ENCODE assay signal across 8 cellular contexts in the genomic region with DNA sequence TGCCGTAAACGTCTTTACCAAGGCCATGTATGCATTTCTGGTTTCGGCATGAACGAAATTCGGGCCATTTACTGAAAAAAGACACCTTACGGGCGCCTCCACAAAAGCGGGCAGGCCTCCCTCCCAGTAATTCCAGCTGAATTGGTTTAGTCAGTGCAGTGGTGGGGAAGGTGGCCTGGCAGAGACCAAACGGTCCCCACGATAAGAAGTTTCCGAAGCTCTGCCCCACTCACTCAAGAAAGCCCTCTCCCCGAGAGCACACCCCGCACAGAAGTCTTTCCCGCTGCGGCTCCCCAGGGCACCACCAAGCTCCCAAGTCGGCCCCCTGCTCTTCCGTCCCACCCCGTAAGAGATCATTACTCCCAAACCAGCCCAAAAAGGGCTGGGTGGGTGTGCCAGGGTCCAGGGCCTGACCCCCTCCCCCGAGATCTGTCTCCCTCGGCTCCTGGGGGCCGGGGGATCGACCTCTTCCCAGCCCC.
DNase-seq lines count a peak whose midpoint lies in the region; ATAC-seq, FAIRE-seq and TF ChIP-seq lines count a peak whose summit lies in the region.

No MANE protein-coding gene starts in this region.

- no peak for TF ChIP-seq RAD21 in HepG2 (CRISPR knock-in tag; IDR thresholded peaks at IDR 0.05)

- 0% methylated on average over 7 of the region's 22 CpGs for WGBS in HepG2 (ENCODE audit: low lambda C conversion rate)

- peak overlapping the region; percentile 75 for H3K4me2 ChIP-seq in HepG2 (ENCODE audit: low read depth, low read length)

- H3K9me3 ChIP-seq in NT2/D1 (ENCODE audit: insufficient read depth, low read length), result no peaks in the 10 kb centered on the region
- H3K9me3 ChIP-seq in breast epithelium, result no peaks in the 10 kb centered on the region
- no peaks in the 10 kb centered on the region for H3K9me3 ChIP-seq in HepG2 (ENCODE audit: low read length)
- no peaks in the 10 kb centered on the region for H3K9me3 ChIP-seq in stomach smooth muscle (ENCODE audit: control insufficient read depth in 2 of 2, low read length in 2 of 2)

- no peak overlapping the region for H2AFZ ChIP-seq in HepG2 (ENCODE audit: low read length)

- CTCF ChIA-PET in HepG2 (lab: Yijun Ruan, JAX; ENCODE audit: low intra/inter-chr PET ratio, low total read pairs), result interaction anchor here (1.1 kb wide), 1 partner anchor 78 kb away, joined by 3 read pairs; no protein-coding TSS in a partner anchor

- H3K4me1 ChIP-seq in NT2/D1 (ENCODE audit: insufficient read depth, insufficient read length) (peaks cover 12% of the 10 kb centered on the region), breast epithelium (peaks cover 0 to 4% of the 10 kb centered on the region in 2 donors), HepG2 (ENCODE audit: insufficient read depth, low read length) (peaks cover 33% of the 10 kb centered on the region), stomach smooth muscle (ENCODE audit: control insufficient read depth, insufficient read depth, low read length) (peaks cover 30% of the 10 kb centered on the region)

- in situ Hi-C loops in HepG2 (cut with HindIII; ENCODE audit: extremely low pct_ligation_motif_present, low pct_unique_long_range_greater_than_20kb), result no loop called here

- TF ChIP-seq EP300 in HepG2 (IDR thresholded peaks at IDR 0.05; ENCODE audit: low read depth in 2 of 2, low read length in 2 of 2) (no peak), HepG2 (CRISPR knock-in tag; IDR thresholded peaks at IDR 0.05; ENCODE audit: borderline replicate concordance) (no peak)

- peak overlapping the region; percentile 96 for H3K4me3 ChIP-seq in AG10803 (ENCODE audit: low read length)
- H3K4me3 ChIP-seq in NT2/D1 (ENCODE audit: insufficient read length, low read depth), result peak overlapping the region; percentile 75
- H3K4me3 ChIP-seq in breast epithelium, result peak overlapping the region; percentile 73 to 92 (median 86)
- H3K4me3 ChIP-seq in HepG2 (replicated peaks in 1 of 3; ENCODE audit: insufficient read depth in 1 of 3, low read depth in 2 of 3, low read length in 3 of 3), result peak overlapping the region; percentile 71 to 94 (median 84)
- H3K4me3 ChIP-seq in stomach smooth muscle (ENCODE audit: low read length in 2 of 2), result peak overlapping the region; percentile 85 to 90

- H3K9ac ChIP-seq in NT2/D1 (ENCODE audit: insufficient read length, low read depth) (peak overlapping the region; percentile 90), HepG2 (ENCODE audit: insufficient read depth, low read depth, low read length) (peak overlapping the region; percentile 91), stomach smooth muscle (ENCODE audit: low read length in 2 of 2) (peak overlapping the region; percentile 75 to 80)

- intact Hi-C loops in breast epithelium (cut with DNase I; ENCODE audit: low total_unique reads), result no loop called here
- intact Hi-C loops in HepG2 (cut with micrococcal nuclease; ENCODE audit: unreplicated experiment), result loop anchor here (5.0 to 10.0 kb wide), 2 partner anchors 71 to 82 kb away; a partner anchor contains a TSS

- peak; percentile 4 for ATAC-seq in GM19328 (IDR thresholded peaks at IDR 0.05; ENCODE audit: unreplicated experiment)
- peak; percentile 12 for ATAC-seq in HepG2
- no peak for ATAC-seq in HG02571 (IDR thresholded peaks at IDR 0.05; ENCODE audit: unreplicated experiment)

- H3K27ac ChIP-seq in breast epithelium, result peak overlapping the region; percentile 89 to 90
- peak overlapping the region; percentile 77 for H3K27ac ChIP-seq in HepG2 (ENCODE audit: extremely low read length, insufficient read depth, low read length)
- H3K27ac ChIP-seq in stomach smooth muscle (ENCODE audit: low read length), result peak overlapping the region; percentile 53

- H3K79me2 ChIP-seq in HepG2 (ENCODE audit: insufficient read depth, low read length), result peaks cover 43% of the 10 kb centered on the region

- POLR2A ChIA-PET in HepG2 (lab: Yijun Ruan, JAX), result interaction anchor here (0.8 to 3.7 kb wide), 5 partner anchors 8 to 85 kb away, joined by 3 to 17 read pairs (median 4); no protein-coding TSS in a partner anchor

- TF ChIP-seq POLR2A in breast epithelium (IDR thresholded peaks at IDR 0.05) (no peak), HepG2 (IDR thresholded peaks at IDR 0.05; ENCODE audit: insufficient read depth in 1 of 2, low read depth in 2 of 2, low read length in 2 of 2) (no peak)

- no TSS peak for BruUV-seq in HepG2 (replicated peaks; lab: Mats Ljungman, UMichigan)

- H3K36me3 ChIP-seq in NT2/D1 (ENCODE audit: insufficient read depth, insufficient read length, low read length) (peaks cover 5% of the 10 kb centered on the region), breast epithelium (no peaks in the 10 kb centered on the region), HepG2 (replicated peaks in 1 of 2; ENCODE audit: control insufficient read depth in 1 of 2, insufficient read depth in 2 of 2, low read length in 2 of 2) (no peaks in the 10 kb centered on the region), stomach smooth muscle (ENCODE audit: control insufficient read depth in 2 of 2, insufficient read depth in 2 of 2, low read length in 2 of 2) (no peaks in the 10 kb centered on the region)

- no peaks in the 10 kb centered on the region for H4K20me1 ChIP-seq in HepG2 (ENCODE audit: insufficient read depth, low read length)

- H3K27me3 ChIP-seq in NT2/D1 (ENCODE audit: insufficient read depth, insufficient read length) (no peaks in the 10 kb centered on the region), breast epithelium (no peaks in the 10 kb centered on the region), HepG2 (ENCODE audit: control insufficient read depth in 1 of 2, insufficient read depth in 2 of 2, low read length in 2 of 2) (no peaks in the 10 kb centered on the region; a peak in 1 of 5 replicates), stomach smooth muscle (ENCODE audit: control insufficient read depth in 1 of 2, insufficient read depth in 2 of 2, low read length in 2 of 2) (no peaks in the 10 kb centered on the region)

- no peak for FAIRE-seq in HepG2 (lab: Jason Lieb, UNC)

- DNase-seq in AG10803 (ENCODE audit: low read depth), result peak; percentile 17
- DNase-seq in NT2/D1 (ENCODE audit: low read depth, low spot score), result no peak
- DNase-seq in breast epithelium (ENCODE audit: low spot score in 2 of 2), result no peak
- DNase-seq in HepG2 (ENCODE audit: low spot score), result no peak
- DNase-seq in NCI-H2081 (lab: John Stamatoyannopoulos, UW), result no peak

- TF ChIP-seq CTCF in AG10803 (conservative IDR thresholded peaks at IDR 0.05; ENCODE audit: low read length), result no peak
- TF ChIP-seq CTCF in breast epithelium (IDR thresholded peaks at IDR 0.05), result no peak
- TF ChIP-seq CTCF in HepG2 (CRISPR knock-in tag; IDR thresholded peaks at IDR 0.05), result no peak

TF ChIP-seq in HepG2, 621 proteins besides CTCF, POLR2A, EP300 and RAD21 (continues in another document):
- TF ChIP-seq RNF2 (conservative IDR thresholded peaks at IDR 0.05; ENCODE audit: low read depth), result no peak
- no peak for TF ChIP-seq ZNF598 (CRISPR knock-in tag; IDR thresholded peaks at IDR 0.05; ENCODE audit: borderline replicate concordance)
- no peak for TF ChIP-seq RFXAP (CRISPR knock-in tag; IDR thresholded peaks at IDR 0.05; ENCODE audit: borderline replicate concordance)
- no peak for TF ChIP-seq ZNF7 (CRISPR knock-in tag; IDR thresholded peaks at IDR 0.05)
- no peak for TF ChIP-seq SIN3B (IDR thresholded peaks at IDR 0.05; ENCODE audit: low read length)
- TF ChIP-seq ZNF788 (CRISPR knock-in tag; IDR thresholded peaks at IDR 0.05; ENCODE audit: borderline replicate concordance), result 0 out of 2 replicates have a peak, but pooled peaks have one; percentile 12
- TF ChIP-seq, protein P1, sequence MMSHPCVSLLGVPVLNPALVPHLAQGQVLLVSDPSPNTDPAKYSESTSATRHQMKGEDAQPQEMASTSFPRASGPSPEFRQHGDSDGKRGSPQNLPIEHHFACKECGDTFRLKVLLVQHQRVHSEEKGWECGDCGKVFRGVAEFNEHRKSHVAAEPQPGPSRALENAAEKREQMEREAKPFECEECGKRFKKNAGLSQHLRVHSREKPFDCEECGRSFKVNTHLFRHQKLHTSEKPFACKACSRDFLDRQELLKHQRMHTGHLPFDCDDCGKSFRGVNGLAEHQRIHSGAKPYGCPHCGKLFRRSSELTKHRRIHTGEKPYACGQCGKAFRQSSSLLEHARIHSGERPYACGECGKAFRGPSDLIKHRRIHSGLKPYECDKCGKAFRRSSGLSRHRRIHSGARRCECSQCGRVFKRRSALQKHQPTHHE (CRISPR knock-in tag; IDR thresholded peaks at IDR 0.05; ENCODE audit: borderline replicate concordance), result no peak
- TF ChIP-seq, protein P2, sequence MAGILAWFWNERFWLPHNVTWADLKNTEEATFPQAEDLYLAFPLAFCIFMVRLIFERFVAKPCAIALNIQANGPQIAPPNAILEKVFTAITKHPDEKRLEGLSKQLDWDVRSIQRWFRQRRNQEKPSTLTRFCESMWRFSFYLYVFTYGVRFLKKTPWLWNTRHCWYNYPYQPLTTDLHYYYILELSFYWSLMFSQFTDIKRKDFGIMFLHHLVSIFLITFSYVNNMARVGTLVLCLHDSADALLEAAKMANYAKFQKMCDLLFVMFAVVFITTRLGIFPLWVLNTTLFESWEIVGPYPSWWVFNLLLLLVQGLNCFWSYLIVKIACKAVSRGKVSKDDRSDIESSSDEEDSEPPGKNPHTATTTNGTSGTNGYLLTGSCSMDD (CRISPR knock-in tag; IDR thresholded peaks at IDR 0.05), result no peak
- no peak for TF ChIP-seq FOXJ3 (CRISPR knock-in tag; IDR thresholded peaks at IDR 0.05; ENCODE audit: borderline replicate concordance)
- peak; percentile 83; the same call in 1 of the 2 replicates for TF ChIP-seq ZFP82 (CRISPR knock-in tag; IDR thresholded peaks at IDR 0.05; ENCODE audit: borderline replicate concordance)
- TF ChIP-seq ZNF615 (CRISPR knock-in tag; IDR thresholded peaks at IDR 0.05; ENCODE audit: borderline replicate concordance), result no peak
- TF ChIP-seq IRF2 (CRISPR knock-in tag; IDR thresholded peaks at IDR 0.05), result no peak
- 0 out of 2 replicates have a peak, but pooled peaks have one; percentile 43 for TF ChIP-seq ZNF33A (CRISPR knock-in tag; IDR thresholded peaks at IDR 0.05; ENCODE audit: borderline replicate concordance)
- TF ChIP-seq, protein P3, sequence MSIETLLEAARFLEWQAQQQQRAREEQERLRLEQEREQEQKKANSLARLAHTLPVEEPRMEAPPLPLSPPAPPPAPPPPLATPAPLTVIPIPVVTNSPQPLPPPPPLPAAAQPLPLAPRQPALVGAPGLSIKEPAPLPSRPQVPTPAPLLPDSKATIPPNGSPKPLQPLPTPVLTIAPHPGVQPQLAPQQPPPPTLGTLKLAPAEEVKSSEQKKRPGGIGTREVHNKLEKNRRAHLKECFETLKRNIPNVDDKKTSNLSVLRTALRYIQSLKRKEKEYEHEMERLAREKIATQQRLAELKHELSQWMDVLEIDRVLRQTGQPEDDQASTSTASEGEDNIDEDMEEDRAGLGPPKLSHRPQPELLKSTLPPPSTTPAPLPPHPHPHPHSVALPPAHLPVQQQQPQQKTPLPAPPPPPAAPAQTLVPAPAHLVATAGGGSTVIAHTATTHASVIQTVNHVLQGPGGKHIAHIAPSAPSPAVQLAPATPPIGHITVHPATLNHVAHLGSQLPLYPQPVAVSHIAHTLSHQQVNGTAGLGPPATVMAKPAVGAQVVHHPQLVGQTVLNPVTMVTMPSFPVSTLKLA (IDR thresholded peaks at IDR 0.05), result no peak
- TF ChIP-seq ZNF256 (CRISPR knock-in tag; conservative IDR thresholded peaks at IDR 0.05), result no peak
- TF ChIP-seq NFIC (IDR thresholded peaks at IDR 0.05; ENCODE audit: low read length), result no peak
